ENCODE assay signal across 9 cellular contexts in the genomic region with DNA sequence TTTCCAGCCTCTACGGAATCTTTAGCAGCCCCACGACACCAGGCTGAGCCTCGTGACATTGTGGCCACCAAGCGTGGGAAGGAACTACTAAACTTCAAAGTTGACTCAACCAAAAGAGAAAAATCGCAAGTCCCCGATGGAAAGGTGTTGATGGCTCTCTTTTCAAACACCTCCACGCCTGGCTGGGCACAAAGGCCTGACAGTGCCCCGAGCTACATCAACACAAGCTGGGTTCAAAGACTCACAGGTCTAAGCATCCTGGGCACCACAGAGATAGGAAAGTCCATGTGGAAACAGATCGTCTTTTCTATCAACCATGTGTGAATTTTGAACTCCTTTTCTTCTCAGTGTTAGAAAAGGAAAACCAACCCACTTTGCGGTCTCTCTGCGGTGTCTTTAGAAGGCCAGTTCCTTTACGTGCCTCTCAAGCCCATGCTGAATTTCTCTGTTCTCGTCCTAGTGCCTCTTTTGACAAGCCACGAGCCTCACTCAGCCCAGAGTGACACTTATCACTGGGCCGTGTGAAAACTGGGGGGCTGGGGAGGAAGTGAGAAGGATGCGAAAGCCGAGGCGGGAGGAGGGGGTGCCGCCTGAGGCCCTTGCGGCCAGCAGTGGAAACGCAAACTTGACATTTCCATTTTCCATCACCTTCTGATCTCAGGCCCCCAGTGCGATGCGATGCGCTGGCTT. TPM values are rescaled to one million over a fixed set of nuclear protein-coding genes. Genes with fewer than 3 reads are reported as not detected.
DNase-seq lines count a peak whose midpoint lies in the region; ATAC-seq and TF ChIP-seq lines count a peak whose summit lies in the region.
"Had no signal": no experiment of that assay in that cellular context is flagged by ENCODE, and none has a peak within 500 bp of the region (broad histone marks: within the 10 kb centered on the region; RNA-seq: fewer than 3 reads in every experiment).

No MANE protein-coding gene starts in this region.

- no peak overlapping the region for H3K4me3 ChIP-seq in HUES48 (ENCODE audit: low read depth, low read length)
- H3K4me3 ChIP-seq in right lobe of liver: no peak overlapping the region
- no peak overlapping the region for H3K4me3 ChIP-seq in testis

- no peak overlapping the region for H3K9ac ChIP-seq in HUES48 (ENCODE audit: low read depth, low read length)

- H3K27ac ChIP-seq in HUES48 (ENCODE audit: low read depth, low read length) (peak overlapping the region; percentile 49), right lobe of liver (peak overlapping the region in 1 of 3 donors; percentile 5), testis (no peak overlapping the region)
- H3K27ac ChIP-seq: epithelial cell of prostate had no signal

- TF ChIP-seq CTCF in right lobe of liver (IDR thresholded peaks at IDR 0.05): no peak
- TF ChIP-seq CTCF in testis (IDR thresholded peaks at IDR 0.05): no peak

- ATAC-seq in GM21367 (IDR thresholded peaks at IDR 0.05; ENCODE audit: unreplicated experiment) (peak; percentile 61), right lobe of liver (peak; percentile 26 to 51 (median 43))

- DNase-seq in CMK (ENCODE audit: low read depth) (peak; percentile 69), activated T-cell treated with anti-CD3 and anti-CD28 coated beads for 24 hours (ENCODE audit: low read depth) (peak; percentile 80), right lobe of liver (no peak), testis (no peak), NCI-H82 treated with DMSO at 0.1 percent for 48 hours (lab: John Stamatoyannopoulos, UW; ENCODE audit: unreplicated experiment) (no peak)
- DNase-seq in stimulated activated CD8-positive, alpha-beta memory T cell treated with anti-CD3 and anti-CD28 coated beads, Interleukin-7, amount 100 ng/mL, for 48 hours (ENCODE audit: extremely low read depth in 1 of 2, low read depth in 1 of 2): peak; percentile 74 to 82

- intact Hi-C loops in right lobe of liver (cut with DNase I): no loop called here
- intact Hi-C loops in testis (cut with DNase I; ENCODE audit: low total_unique reads): no loop called here

- TF ChIP-seq POLR2A in right lobe of liver (IDR thresholded peaks at IDR 0.05) (no peak), testis (IDR thresholded peaks at IDR 0.05) (no peak)

- H3K9me3 ChIP-seq in HUES48 (ENCODE audit: control insufficient read depth, insufficient read depth, low read length) (no peaks in the 10 kb centered on the region), right lobe of liver (no peaks in the 10 kb centered on the region), testis (no peaks in the 10 kb centered on the region)

- WGBS in right lobe of liver (ENCODE audit: insufficient coverage, low coverage, low lambda C conversion rate, missing lambda C conversion rate): 56% methylated on average over 21 of the region's 24 CpGs
- WGBS in testis, 2 donors: 76 to 85% methylated on average over 22 to 24 of the region's 24 CpGs

- no peaks in the 10 kb centered on the region for H3K36me3 ChIP-seq in HUES48 (ENCODE audit: control insufficient read depth, insufficient read depth, low read length)
- H3K36me3 ChIP-seq in right lobe of liver: no peaks in the 10 kb centered on the region
- H3K36me3 ChIP-seq in testis (ENCODE audit: low read depth, missing control alignments): no peaks in the 10 kb centered on the region

- H3K27me3 ChIP-seq in HUES48 (ENCODE audit: control insufficient read depth, insufficient read depth, low read length): no peaks in the 10 kb centered on the region
- no peaks in the 10 kb centered on the region for H3K27me3 ChIP-seq in right lobe of liver
- H3K27me3 ChIP-seq in testis: no peaks in the 10 kb centered on the region

- H3K4me1 ChIP-seq in HUES48 (ENCODE audit: control insufficient read depth, insufficient read depth, low read length) (peaks cover 36% of the 10 kb centered on the region), right lobe of liver (peaks cover 0 to 16% (median 0%) of the 10 kb centered on the region in 4 donors), testis (no peaks in the 10 kb centered on the region)

RNA-seq across cellular contexts. Expression of a gene that starts 59.4 kb away (rescaled TPM):
- 1 to 10 TPM; 5.4 to 8.5 (median 7.5) TPM for total RNA-seq in right lobe of liver
- total RNA-seq in testis: 1 to 10 TPM; 5.0 to 5.4 TPM
- polyA plus RNA-seq in testis (ENCODE audit: insufficient read depth, low read depth, low replicate concordance): 2.5 TPM

Comparison
In these comparisons a context has a peak if more than half of its experiments do, and no peak if none do; other contexts are left out.
1. DNase-seq: peak in CMK (single experiment), activated T-cell treated with anti-CD3 and anti-CD28 coated beads for 24 hours (single experiment) and stimulated activated CD8-positive, alpha-beta memory T cell treated with anti-CD3 and anti-CD28 coated beads, Interleukin-7, amount 100 ng/mL, for 48 hours (2 of 2); none in right lobe of liver (0 of 3), testis (single experiment) and NCI-H82 treated with DMSO at 0.1 percent for 48 hours (single experiment).